In genomic region chrX:137363559-137363958, GRCh38 we compare ENCODE assay signal across 31 cellular contexts.
"Had no signal": no experiment of that assay in that cellular context is flagged by ENCODE, and none has a peak within 500 bp of the region (broad histone marks: within the 10 kb centered on the region; RNA-seq: fewer than 3 reads in every experiment).

No MANE protein-coding gene starts in this region.

- H3K27ac Mint-ChIP-seq: activated CD4-positive, alpha-beta T cell treated with anti-CD3 and anti-CD28 coated beads, Interleukin-2, amount 10 ng/mL, durations not matched to agents 24 days and 14 days; activated CD8-positive, alpha-beta T cell treated with anti-CD3 and anti-CD28 coated beads for 36 hours; activated naive CD8-positive, alpha-beta T cell treated with anti-CD3 and anti-CD28 coated beads for 36 hours; activated T-cell treated with anti-CD3 and anti-CD28 coated beads, Interleukin-2, amount 50 U/mL, for 72 hours; activated T-helper 17 cell treated with anti-CD3 and anti-CD28 coated beads, Interleukin-2, amount 50 U/mL, for 72 hours; T-helper 1 cell treated with Interleukin-12 subunit alpha and Interleukin-12 subunit beta and Interleukin-4 antibody, amounts not matched to agents 30 μg/mL and 1 μg/mL, for 36 hours; T-helper 2 cell treated with Interferon-gamma antibody and Interleukin-4, amounts not matched to agents 5 μg/mL and 100 μg/mL, for 36 hours had no signal

- H3K36me3 ChIP-seq: cardiac muscle cell, SJCRH30 had no signal

- H3K27me3 ChIP-seq: cardiac muscle cell, SJCRH30 had no signal

- DNase-seq: activated CD4-positive, alpha-beta T cell treated with anti-CD3 and anti-CD28 coated beads, Interleukin-2, amount 10 ng/mL, durations not matched to agents 24 days and 14 days; activated CD4-positive, alpha-beta T cell treated with anti-CD3 and anti-CD28 coated beads, Interleukin-2, amount 50 U/mL, for 4 hours; activated CD8-positive, alpha-beta T cell treated with anti-CD3 and anti-CD28 coated beads for 36 hours; activated effector memory CD4-positive, alpha-beta T cell treated with anti-CD3 and anti-CD28 coated beads, Interleukin-2, amount 50 U/mL, for 16 hours; activated naive CD4-positive, alpha-beta T cell; activated naive CD4-positive, alpha-beta T cell treated with anti-CD3 and anti-CD28 coated beads, Interleukin-2, amount 50 U/mL, for 16 hours; activated naive CD8-positive, alpha-beta T cell treated with anti-CD3 and anti-CD28 coated beads for 36 hours; activated T-cell treated with anti-CD3 and anti-CD28 coated beads, Interleukin-2, amount 50 U/mL, for 1 hour; activated T-cell treated with anti-CD3 and anti-CD28 coated beads, Interleukin-2, amount 50 U/mL, for 72 hours; amniotic stem cell; aorta; Karpas-422; NCI-H1105; NCI-H1417 treated with DMSO at 0.1 percent for 48 hours; NCI-H1694 treated with DMSO at 0.1 percent for 48 hours; NCI-H2029 treated with DMSO at 0.1 percent for 48 hours; NCI-H2107; NCI-H2171; NCI-H446; NCI-H510A treated with DMSO at 0.1 percent for 48 hours; NCI-H526 treated with DMSO at 0.1 percent for 48 hours; NCI-H774; SHP77; SJCRH30; SK-N-SH had no signal

- H3K4me3 ChIP-seq: cardiac muscle cell, SJCRH30 had no signal

- H3K4me1 Mint-ChIP-seq: activated CD4-positive, alpha-beta T cell treated with anti-CD3 and anti-CD28 coated beads, Interleukin-2, amount 10 ng/mL, durations not matched to agents 24 days and 14 days; activated naive CD8-positive, alpha-beta T cell treated with anti-CD3 and anti-CD28 coated beads for 36 hours; activated T-helper 17 cell treated with anti-CD3 and anti-CD28 coated beads, Interleukin-2, amount 50 U/mL, for 72 hours; central memory CD8-positive, alpha-beta T cell had no signal

- H3K9me3 ChIP-seq: SJCRH30, SK-N-SH had no signal

- H3K4me3 Mint-ChIP-seq: activated CD4-positive, alpha-beta T cell treated with anti-CD3 and anti-CD28 coated beads, Interleukin-2, amount 10 ng/mL, durations not matched to agents 24 days and 14 days; activated CD8-positive, alpha-beta T cell treated with anti-CD3 and anti-CD28 coated beads for 36 hours; activated naive CD8-positive, alpha-beta T cell treated with anti-CD3 and anti-CD28 coated beads for 36 hours; activated T-cell treated with anti-CD3 and anti-CD28 coated beads, Interleukin-2, amount 50 U/mL, for 72 hours; activated T-helper 17 cell treated with anti-CD3 and anti-CD28 coated beads, Interleukin-2, amount 50 U/mL, for 72 hours; central memory CD8-positive, alpha-beta T cell; T-helper 1 cell treated with Interleukin-12 subunit alpha and Interleukin-12 subunit beta and Interleukin-4 antibody, amounts not matched to agents 30 μg/mL and 1 μg/mL, for 36 hours; T-helper 2 cell treated with Interferon-gamma antibody and Interleukin-4, amounts not matched to agents 5 μg/mL and 100 μg/mL, for 36 hours had no signal

- ATAC-seq: activated CD8-positive, alpha-beta T cell treated with anti-CD3 and anti-CD28 coated beads for 36 hours; activated T-cell treated with anti-CD3 and anti-CD28 coated beads, Interleukin-2, amount 50 U/mL, for 72 hours; activated T-helper 17 cell treated with anti-CD3 and anti-CD28 coated beads, Interleukin-2, amount 50 U/mL, for 72 hours; Panc1 had no signal

- H3K9me3 Mint-ChIP-seq: activated CD4-positive, alpha-beta T cell treated with anti-CD3 and anti-CD28 coated beads, Interleukin-2, amount 10 ng/mL, durations not matched to agents 24 days and 14 days; activated CD8-positive, alpha-beta T cell treated with anti-CD3 and anti-CD28 coated beads for 36 hours; activated naive CD8-positive, alpha-beta T cell treated with anti-CD3 and anti-CD28 coated beads for 36 hours; activated T-cell treated with anti-CD3 and anti-CD28 coated beads, Interleukin-2, amount 50 U/mL, for 72 hours; activated T-helper 17 cell treated with anti-CD3 and anti-CD28 coated beads, Interleukin-2, amount 50 U/mL, for 72 hours; T-helper 1 cell treated with Interleukin-12 subunit alpha and Interleukin-12 subunit beta and Interleukin-4 antibody, amounts not matched to agents 30 μg/mL and 1 μg/mL, for 36 hours; T-helper 2 cell treated with Interferon-gamma antibody and Interleukin-4, amounts not matched to agents 5 μg/mL and 100 μg/mL, for 36 hours had no signal

- H3K9me2 ChIP-seq: SK-N-SH had no signal

- H3K4me2 ChIP-seq: SK-N-SH had no signal

- H3K36me3 Mint-ChIP-seq: activated naive CD8-positive, alpha-beta T cell treated with anti-CD3 and anti-CD28 coated beads for 36 hours had no signal

- H3K27ac ChIP-seq: cardiac muscle cell, SJCRH30 had no signal

- H3K4me1 ChIP-seq: SJCRH30 had no signal

- H3K27me3 Mint-ChIP-seq: activated CD8-positive, alpha-beta T cell treated with anti-CD3 and anti-CD28 coated beads for 36 hours; activated naive CD8-positive, alpha-beta T cell treated with anti-CD3 and anti-CD28 coated beads for 36 hours; activated T-helper 17 cell treated with anti-CD3 and anti-CD28 coated beads, Interleukin-2, amount 50 U/mL, for 72 hours had no signal
